Comparison of ENCODE assay signal across 26 cellular contexts in the genomic region with DNA sequence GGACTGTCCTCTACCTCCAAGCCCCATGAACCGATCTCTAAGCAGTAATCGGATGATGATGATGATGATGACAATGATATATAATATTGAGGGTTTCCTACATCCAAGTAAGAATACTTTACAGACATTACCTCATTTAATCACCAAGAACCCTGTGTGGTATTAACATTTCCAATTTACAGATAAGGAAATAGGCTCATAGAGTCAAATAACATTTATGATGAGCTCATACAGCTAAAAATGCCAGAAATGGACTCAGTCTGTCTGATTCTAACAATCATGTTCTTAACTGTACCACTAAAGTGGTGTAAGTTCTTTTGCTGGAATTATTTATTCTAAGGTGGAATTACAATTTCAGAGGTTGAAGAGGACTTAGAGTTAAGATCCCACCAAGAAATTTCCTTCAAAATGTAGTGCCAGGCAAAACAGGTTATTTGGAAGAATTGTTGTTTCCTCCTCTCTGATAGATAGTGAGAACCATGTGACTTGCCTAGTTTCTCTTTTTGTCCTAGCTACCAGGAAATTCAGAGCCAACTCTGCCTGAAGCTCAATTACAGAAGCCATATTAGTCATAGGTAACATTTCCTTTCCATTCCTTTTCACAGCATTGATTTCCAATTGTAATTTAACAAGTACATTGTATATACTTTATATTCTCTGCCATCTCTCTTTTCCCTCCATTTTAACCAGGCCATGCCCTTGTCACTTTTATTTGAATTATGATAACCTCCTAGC. TPM values are rescaled to one million over a fixed set of nuclear protein-coding genes. Genes with fewer than 3 reads are reported as not detected.
"Had no signal": no experiment of that assay in that cellular context is flagged by ENCODE, and none has a peak within 500 bp of the region (broad histone marks: within the 10 kb centered on the region; RNA-seq: fewer than 3 reads in every experiment).

No MANE protein-coding gene starts in this region.

- H3K27ac Mint-ChIP-seq: activated CD8-positive, alpha-beta memory T cell treated with anti-CD3 and anti-CD28 coated beads, Interleukin-2, amount 10 ng/mL, durations not matched to agents 7 days and 5 days; activated CD8-positive, alpha-beta T cell treated with anti-CD3 and anti-CD28 coated beads for 36 hours; activated naive CD8-positive, alpha-beta T cell treated with anti-CD3 and anti-CD28 coated beads, Interleukin-2, amount 50 U/mL, for 24 hours; endodermal cell; immature natural killer cell; natural killer cell treated with Interleukin-12 subunit alpha and Interleukin-12 subunit beta and Interleukin-15 and Interleukin-18, amount 100 ng/mL, for 72 hours had no signal

- H3K36me3 Mint-ChIP-seq: activated CD8-positive, alpha-beta memory T cell treated with anti-CD3 and anti-CD28 coated beads, Interleukin-2, amount 10 ng/mL, durations not matched to agents 7 days and 5 days; immature natural killer cell; natural killer cell treated with Interleukin-12 subunit alpha and Interleukin-12 subunit beta and Interleukin-15 and Interleukin-18, amount 100 ng/mL, for 72 hours had no signal

- H3K36me3 ChIP-seq: breast epithelium, ovary, prostate gland, uterus had no signal

- H3K4me3 ChIP-seq: breast epithelium, ovary, prostate gland, uterus had no signal

- DNase-seq: activated CD4-positive, alpha-beta T cell treated with anti-CD3 and anti-CD28 coated beads for 48 hours; activated CD8-positive, alpha-beta memory T cell treated with anti-CD3 and anti-CD28 coated beads, Interleukin-2, amount 10 ng/mL, durations not matched to agents 7 days and 5 days; activated CD8-positive, alpha-beta T cell treated with anti-CD3 and anti-CD28 coated beads for 36 hours; activated gamma-delta T cell; activated naive CD4-positive, alpha-beta T cell treated with anti-CD3 and anti-CD28 coated beads, Interleukin-2, amount 50 U/mL, for 16 hours; activated naive CD8-positive, alpha-beta T cell treated with anti-CD3 and anti-CD28 coated beads, Interleukin-2, amount 50 U/mL, for 24 hours; activated T-cell treated with anti-CD3 and anti-CD28 coated beads for 4 hours; aorta; cortex of kidney; endodermal cell; foreskin fibroblast; immature natural killer cell; kidney glomerular epithelial cell; left ventricle myocardium superior; midbrain; ovary; right cardiac atrium; stimulated activated CD4-positive, alpha-beta T cell treated with anti-CD3 and anti-CD28 coated beads, Interleukin-12 subunit alpha, Interleukin-12 subunit beta, amount 100 ng/mL, for 4 hours; stimulated activated CD4-positive, alpha-beta T cell treated with anti-CD3 and anti-CD28 coated beads, Interleukin-1b, Interleukin-23, amount 100 ng/mL, for 48 hours; uterus had no signal

- H3K9me3 ChIP-seq: breast epithelium, ovary, prostate gland, uterus had no signal

- H3K9me3 Mint-ChIP-seq: activated CD8-positive, alpha-beta T cell treated with anti-CD3 and anti-CD28 coated beads for 36 hours; activated naive CD8-positive, alpha-beta T cell treated with anti-CD3 and anti-CD28 coated beads, Interleukin-2, amount 50 U/mL, for 24 hours; endodermal cell; natural killer cell treated with Interleukin-12 subunit alpha and Interleukin-12 subunit beta and Interleukin-15 and Interleukin-18, amount 100 ng/mL, for 72 hours had no signal

- H3K4me1 ChIP-seq: breast epithelium, prostate gland, uterus had no signal

- H3K27me3 ChIP-seq: breast epithelium, ovary, uterus had no signal

- H3K4me1 Mint-ChIP-seq: activated CD8-positive, alpha-beta memory T cell treated with anti-CD3 and anti-CD28 coated beads, Interleukin-2, amount 10 ng/mL, durations not matched to agents 7 days and 5 days; activated naive CD8-positive, alpha-beta T cell treated with anti-CD3 and anti-CD28 coated beads, Interleukin-2, amount 50 U/mL, for 24 hours; endodermal cell; immature natural killer cell had no signal

- H3K27ac ChIP-seq: breast epithelium, epithelial cell of prostate, ovary, prostate gland, uterus had no signal

- H3K4me3 Mint-ChIP-seq: activated CD8-positive, alpha-beta memory T cell treated with anti-CD3 and anti-CD28 coated beads, Interleukin-2, amount 10 ng/mL, durations not matched to agents 7 days and 5 days; activated CD8-positive, alpha-beta T cell treated with anti-CD3 and anti-CD28 coated beads for 36 hours; activated naive CD8-positive, alpha-beta T cell treated with anti-CD3 and anti-CD28 coated beads, Interleukin-2, amount 50 U/mL, for 24 hours; endodermal cell; immature natural killer cell; natural killer cell treated with Interleukin-12 subunit alpha and Interleukin-12 subunit beta and Interleukin-15 and Interleukin-18, amount 100 ng/mL, for 72 hours had no signal

RNA-seq across cellular contexts. Expression of gene CCDC175, which starts 23.8 kb away (rescaled TPM):
- total RNA-seq: activated CD8-positive, alpha-beta memory T cell treated with anti-CD3 and anti-CD28 coated beads, Interleukin-2, amount 10 ng/mL, durations not matched to agents 7 days and 5 days; activated CD8-positive, alpha-beta T cell treated with anti-CD3 and anti-CD28 coated beads for 36 hours; glomerular endothelial cell; left ventricle myocardium superior; natural killer cell treated with Interleukin-12 subunit alpha and Interleukin-12 subunit beta and Interleukin-15 and Interleukin-18, amount 100 ng/mL, for 72 hours; prostate gland; right cardiac atrium; T-helper 2 cell treated with Interferon-gamma antibody and Interleukin-4, amounts not matched to agents 100 ng/mL and 5 ng/mL, for 36 hours had no signal
